Comparison of ENCODE assay signal across 8 cellular contexts in genomic region chr3:152299243-152299976, GRCh38. TPM values are rescaled to one million over a fixed set of nuclear protein-coding genes. Genes with fewer than 3 reads are reported as not detected.
DNase-seq lines count a peak whose midpoint lies in the region; ATAC-seq and TF ChIP-seq lines count a peak whose summit lies in the region.

No MANE protein-coding gene starts in this region.

- POLR2A ChIA-PET in naive thymus-derived CD4-positive, alpha-beta T cell (lab: Charles Lee): interaction anchor here (0.8 to 3.8 kb wide), 6 partner anchors 15 to 110 kb away, joined by 3 to 17 read pairs (median 4); partner anchors contain the start of gene MBNL1

- ATAC-seq in GM18861 (IDR thresholded peaks at IDR 0.05; ENCODE audit: unreplicated experiment) (peak; percentile 3), HG02852 (IDR thresholded peaks at IDR 0.05; ENCODE audit: unreplicated experiment) (no peak), GM21528 (IDR thresholded peaks at IDR 0.05; ENCODE audit: low FRiP score, unreplicated experiment) (no peak)
- ATAC-seq in naive thymus-derived CD4-positive, alpha-beta T cell: peak; percentile 81

- H3K36me3 ChIP-seq in naive thymus-derived CD4-positive, alpha-beta T cell (ENCODE audit: control insufficient read depth in 2 of 3, insufficient read depth in 3 of 3, low read length in 3 of 3): peaks cover 3 to 16% (median 10%) of the 10 kb centered on the region in 3 experiments

- intact Hi-C loops in naive thymus-derived CD4-positive, alpha-beta T cell (cut with micrococcal nuclease): loop anchor here (1.0 to 5.0 kb wide), 6 partner anchors 8 to 227 kb away; partner anchors contain the start of gene MBNL1 (in 1 of the 2)

- no peaks in the 10 kb centered on the region for H3K27me3 Mint-ChIP-seq in naive thymus-derived CD4-positive, alpha-beta T cell

- DNase-seq in NCI-H82 treated with DMSO at 0.1 percent for 48 hours (lab: John Stamatoyannopoulos, UW; ENCODE audit: unreplicated experiment): peak; percentile 79
- DNase-seq in choroid plexus epithelial cell (ENCODE audit: low read depth): no peak
- peak in 6 of 9 donors; percentile 58 to 90 (median 68) for DNase-seq in naive thymus-derived CD4-positive, alpha-beta T cell
- no peak for DNase-seq in NCI-H226
- DNase-seq in retina: no peak

- CTCF ChIA-PET in naive thymus-derived CD4-positive, alpha-beta T cell (lab: Charles Lee): no interaction called here

- H3K27ac Mint-ChIP-seq in naive thymus-derived CD4-positive, alpha-beta T cell: peak overlapping the region; percentile 78 to 98 (median 89)

- H3K4me1 ChIP-seq in naive thymus-derived CD4-positive, alpha-beta T cell (ENCODE audit: control insufficient read depth in 2 of 2, insufficient read depth in 2 of 2, low read length in 2 of 2): peaks cover 86 to 88% of the 10 kb centered on the region in 2 donors

- no peaks in the 10 kb centered on the region for H3K27me3 ChIP-seq in naive thymus-derived CD4-positive, alpha-beta T cell (ENCODE audit: control insufficient read depth in 2 of 2, insufficient read depth in 2 of 2, low read length in 2 of 2)

- peaks cover 0 to 31% (median 20%) of the 10 kb centered on the region in 5 donors for H3K36me3 Mint-ChIP-seq in naive thymus-derived CD4-positive, alpha-beta T cell

- no peaks in the 10 kb centered on the region for H3K9me3 Mint-ChIP-seq in naive thymus-derived CD4-positive, alpha-beta T cell

- H3K4me3 Mint-ChIP-seq in naive thymus-derived CD4-positive, alpha-beta T cell: peak overlapping the region; percentile 70 to 85 (median 76)

- no peaks in the 10 kb centered on the region for H3K9me3 ChIP-seq in naive thymus-derived CD4-positive, alpha-beta T cell (ENCODE audit: control insufficient read depth in 2 of 3, low read length in 3 of 3)

- H3K4me3 ChIP-seq in choroid plexus epithelial cell (ENCODE audit: low read depth, low read length): peak overlapping the region; percentile 58
- H3K4me3 ChIP-seq in naive thymus-derived CD4-positive, alpha-beta T cell (ENCODE audit: low read length): peak overlapping the region; percentile 45

- no peak for TF ChIP-seq CTCF in choroid plexus epithelial cell (conservative IDR thresholded peaks at IDR 0.05; ENCODE audit: low read depth, low read length)

- peaks cover 58 to 95% (median 83%) of the 10 kb centered on the region in 7 donors for H3K4me1 Mint-ChIP-seq in naive thymus-derived CD4-positive, alpha-beta T cell

- peak overlapping the region; percentile 64 for H3K27ac ChIP-seq in naive thymus-derived CD4-positive, alpha-beta T cell (ENCODE audit: low read depth, low read length)

RNA-seq across cellular contexts. Expression of gene MBNL1, which starts 30.7 kb away (rescaled TPM):
- total RNA-seq in naive thymus-derived CD4-positive, alpha-beta T cell: 100 to 1,000 TPM; 459 to 675 (median 508) TPM
- 100 to 1,000 TPM; 371 to 389 TPM for polyA plus RNA-seq in naive thymus-derived CD4-positive, alpha-beta T cell

Comparison
In these comparisons a context has a peak if more than half of its experiments do, and no peak if none do; other contexts are left out.
1. ATAC-seq: peak in GM18861 (single experiment) and naive thymus-derived CD4-positive, alpha-beta T cell (single experiment); none in HG02852 (single experiment) and GM21528 (single experiment).
2. DNase-seq: peak in NCI-H82 treated with DMSO at 0.1 percent for 48 hours (single experiment) and naive thymus-derived CD4-positive, alpha-beta T cell (6 of 9); none in choroid plexus epithelial cell (single experiment), NCI-H226 (single experiment) and retina (single experiment).